Comparison of ENCODE assay signal across 3 cellular contexts in the genomic region with DNA sequence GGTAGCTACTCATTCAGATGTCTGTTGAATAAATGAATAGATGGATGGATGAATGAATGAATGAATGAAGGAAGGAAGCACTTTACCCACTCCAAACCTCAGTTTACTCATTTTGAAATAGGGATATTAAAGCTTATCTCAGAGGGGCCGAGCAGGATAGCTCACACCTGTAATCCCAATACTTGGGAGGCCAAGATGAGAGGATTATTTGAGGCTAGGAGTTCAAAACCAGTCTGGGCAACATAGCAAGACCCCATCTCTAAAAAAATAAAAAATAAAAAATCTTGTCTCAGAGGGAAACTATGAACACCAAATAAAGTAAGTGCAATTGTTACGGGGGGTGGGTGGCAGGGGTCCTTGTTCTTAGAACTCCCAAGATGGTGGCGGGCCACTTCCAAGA. TPM values are rescaled to one million over a fixed set of nuclear protein-coding genes. Genes with fewer than 3 reads are reported as not detected.
"Had no signal": no experiment of that assay in that cellular context is flagged by ENCODE, and none has a peak within 500 bp of the region (broad histone marks: within the 10 kb centered on the region; RNA-seq: fewer than 3 reads in every experiment).

No MANE protein-coding gene starts in this region.

RNA-seq across cellular contexts. Expression of gene EME1, which starts 25.6 kb away (rescaled TPM):
- total RNA-seq: ascending aorta, body of pancreas, Right ventricle myocardium superior had no signal
